Comparison of ENCODE assay signal across 15 cellular contexts in the genomic region with DNA sequence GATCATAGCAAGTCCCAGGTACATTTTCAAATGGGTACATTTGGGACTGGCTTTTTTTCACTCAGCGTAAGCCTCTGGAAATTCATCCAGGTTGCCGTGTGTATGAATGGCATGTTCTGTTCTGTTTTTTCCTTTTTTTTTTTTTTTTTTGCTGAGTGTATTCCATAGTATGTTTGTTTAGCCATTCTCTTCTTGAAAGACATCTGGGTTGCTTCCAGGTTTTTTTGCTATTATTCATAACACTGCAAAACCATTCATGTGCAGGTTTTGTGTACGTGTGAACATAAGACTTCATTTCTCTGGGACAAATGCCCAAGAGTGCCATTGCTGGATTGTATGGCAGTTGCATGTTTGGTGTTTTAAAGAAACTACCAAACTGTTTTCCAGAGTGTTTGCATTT.
"Had no signal": no experiment of that assay in that cellular context is flagged by ENCODE, and none has a peak within 500 bp of the region (broad histone marks: within the 10 kb centered on the region; RNA-seq: fewer than 3 reads in every experiment).

No MANE protein-coding gene starts in this region.

- H3K27me3 ChIP-seq: pancreas, stomach had no signal

- H3K4me1 Mint-ChIP-seq: neural crest cell had no signal

- H3K4me3 ChIP-seq: pancreas, stomach had no signal

- H3K4me3 Mint-ChIP-seq: activated naive CD4-positive, alpha-beta T cell treated with anti-CD3 and anti-CD28 coated beads for 36 hours; activated T-helper 17 cell treated with anti-CD3 and anti-CD28 coated beads, Interleukin-2, amount 50 U/mL, for 72 hours; central memory CD8-positive, alpha-beta T cell; dendritic cell treated with granulocyte-macrophage colony-stimulating factor and Interleukin-4, amounts not matched to agents 40 ng/mL and 50 ng/mL, for 4 days; neural crest cell had no signal

- FAIRE-seq: pancreas, urothelium cell line had no signal

- H3K27ac ChIP-seq: pancreas, stomach had no signal

- ATAC-seq: activated T-helper 17 cell treated with anti-CD3 and anti-CD28 coated beads, Interleukin-2, amount 50 U/mL, for 72 hours; pancreas had no signal

- H3K36me3 ChIP-seq: pancreas, stomach had no signal

- H3K27ac Mint-ChIP-seq: activated naive CD4-positive, alpha-beta T cell treated with anti-CD3 and anti-CD28 coated beads for 36 hours; dendritic cell treated with granulocyte-macrophage colony-stimulating factor and Interleukin-4, amounts not matched to agents 40 ng/mL and 50 ng/mL, for 4 days had no signal

- H3K9me3 ChIP-seq: pancreas had no signal

- DNase-seq: activated CD4-positive, alpha-beta T cell treated with anti-CD3 and anti-CD28 coated beads, Interleukin-2, amount 50 U/mL, for 1 hour; activated naive CD4-positive, alpha-beta T cell treated with anti-CD3 and anti-CD28 coated beads for 36 hours; activated T-cell treated with anti-CD3 and anti-CD28 coated beads for 4 hours; hypothalamus; kidney glomerular epithelial cell; pancreas; retina; stimulated activated CD4-positive, alpha-beta T cell treated with anti-CD3 and anti-CD28 coated beads, Interleukin-15, amount 100 ng/mL, for 24 hours; stimulated activated CD4-positive, alpha-beta T cell treated with anti-CD3 and anti-CD28 coated beads, Interleukin-4, amount 100 ng/mL, for 24 hours; stomach had no signal

- H3K4me1 ChIP-seq: pancreas, stomach had no signal
